In the genomic region with DNA sequence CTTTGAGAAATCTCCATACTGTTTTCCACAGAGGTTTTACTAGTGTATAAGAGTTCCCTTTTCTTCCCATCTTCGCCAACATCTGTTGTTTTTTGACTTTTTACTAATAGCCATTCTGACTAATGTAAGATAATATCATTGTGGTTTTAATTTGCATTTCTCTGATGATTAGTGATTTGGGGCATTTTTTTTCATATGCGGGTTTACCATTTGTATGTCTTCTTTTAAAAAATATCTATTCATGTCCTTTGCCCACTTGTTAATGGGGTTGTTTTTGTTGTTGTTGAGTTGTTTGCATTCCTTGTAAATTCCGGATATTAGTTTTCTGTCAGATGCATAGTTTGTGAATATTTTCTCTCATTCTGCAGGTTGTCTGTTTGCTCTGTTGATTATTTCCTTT, we compare ENCODE assay signal across 25 cellular contexts.
"Had no signal": no experiment of that assay in that cellular context is flagged by ENCODE, and none has a peak within 500 bp of the region (broad histone marks: within the 10 kb centered on the region; RNA-seq: fewer than 3 reads in every experiment).

No MANE protein-coding gene starts in this region.

- ATAC-seq: gastroesophageal sphincter; heart left ventricle; left colon; left lobe of liver; left ventricle myocardium superior; lower lobe of right lung; mucosa of descending colon; naive thymus-derived CD8-positive, alpha-beta T cell had no signal

- H3K27ac ChIP-seq: coronary artery, dorsolateral prefrontal cortex, esophagus muscularis mucosa, gastroesophageal sphincter, heart left ventricle, hepatocyte, lower lobe of right lung had no signal

- H3K4me1 ChIP-seq: esophagus muscularis mucosa, gastroesophageal sphincter, heart left ventricle, lower lobe of right lung had no signal

- DNase-seq: dermis blood vessel endothelial cell; dorsolateral prefrontal cortex; effector CD4-positive, alpha-beta T cell; effector memory CD4-positive, alpha-beta T cell; foreskin fibroblast; foreskin melanocyte; heart left ventricle; hypothalamus; immature natural killer cell; islet precursor cell; kidney; kidney glomerular epithelial cell; left colon; left ventricle myocardium superior; lower lobe of right lung; mesenchymal stem cell; mucosa of descending colon; naive B cell; naive thymus-derived CD8-positive, alpha-beta T cell had no signal

- H3K4me3 ChIP-seq: coronary artery, dorsolateral prefrontal cortex, esophagus muscularis mucosa, gastroesophageal sphincter, heart left ventricle, hepatocyte, lower lobe of right lung, mucosa of descending colon had no signal

- H3K9me3 ChIP-seq: mucosa of descending colon had no signal

- H2AFZ ChIP-seq: hepatocyte had no signal

- FAIRE-seq: colon, kidney had no signal

- H3K79me2 ChIP-seq: hepatocyte had no signal

- H3K36me3 ChIP-seq: heart left ventricle, lower lobe of right lung had no signal

- H3K27me3 ChIP-seq: dorsolateral prefrontal cortex, esophagus muscularis mucosa, gastroesophageal sphincter, heart left ventricle, hepatocyte had no signal

- H3K4me2 ChIP-seq: hepatocyte had no signal
